In the genomic region with DNA sequence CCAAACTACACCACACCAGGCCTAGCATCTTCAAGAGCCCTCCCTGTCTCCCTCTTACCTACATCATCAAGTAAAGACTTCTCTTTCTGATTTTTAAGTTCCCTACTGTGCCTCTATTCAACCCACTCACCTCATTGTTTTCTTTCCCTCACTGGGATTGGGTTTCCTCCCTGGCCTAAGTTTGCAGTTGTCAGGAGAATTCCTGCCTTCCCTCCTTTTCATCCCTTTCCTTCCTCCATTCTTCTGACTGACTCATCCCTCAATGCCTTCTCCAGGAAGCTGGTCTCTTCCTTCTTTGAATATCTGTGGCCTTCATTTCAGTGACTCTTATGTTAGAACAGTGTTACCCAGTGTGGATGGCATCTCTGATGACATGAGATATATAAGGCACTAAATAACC, we compare ENCODE assay signal across 28 cellular contexts.
DNase-seq lines count a peak whose midpoint lies in the region; ATAC-seq and TF ChIP-seq lines count a peak whose summit lies in the region.
"Had no signal": no experiment of that assay in that cellular context is flagged by ENCODE, and none has a peak within 500 bp of the region (broad histone marks: within the 10 kb centered on the region; RNA-seq: fewer than 3 reads in every experiment).

No MANE protein-coding gene starts in this region.

- ATAC-seq in GM23338 (peak; percentile 78), WTC11 (peak; percentile 80), GM18498 (IDR thresholded peaks at IDR 0.05; ENCODE audit: unreplicated experiment) (no peak)
- ATAC-seq: HepG2, K562, Right ventricle myocardium inferior had no signal

- H3K9me3 Mint-ChIP-seq in GM23338: peaks cover 3% of the 10 kb centered on the region; the same call in 1 of the 3 replicates
- peaks cover 16% of the 10 kb centered on the region for H3K9me3 Mint-ChIP-seq in WTC11

- H3K36me3 ChIP-seq in GM23338 (ENCODE audit: insufficient read depth): no peaks in the 10 kb centered on the region
- no peaks in the 10 kb centered on the region for H3K36me3 ChIP-seq in smooth muscle cell (ENCODE audit: low read depth)
- H3K36me3 ChIP-seq: BE2C, HAP-1, SJSA1 had no signal

- H3K4me1 ChIP-seq in GM23338 (ENCODE audit: insufficient read depth) (no peaks in the 10 kb centered on the region), smooth muscle cell (ENCODE audit: low read depth) (no peaks in the 10 kb centered on the region)
- H3K4me1 ChIP-seq: BE2C, HAP-1, SJSA1 had no signal

- H2AFZ ChIP-seq in GM23338: no peak overlapping the region
- no peak overlapping the region for H2AFZ ChIP-seq in smooth muscle cell (ENCODE audit: low read depth)
- H2AFZ ChIP-seq: PC-9 had no signal

- H3F3A ChIP-seq in GM23338 (replicated peaks; ENCODE audit: low read depth): no peaks in the 10 kb centered on the region
- no peaks in the 10 kb centered on the region for H3F3A ChIP-seq in smooth muscle cell (ENCODE audit: low read depth)

- peaks cover 4% of the 10 kb centered on the region; the same call in 1 of the 2 replicates for H3K9me2 ChIP-seq in GM23338 (ENCODE audit: insufficient read depth)

- H3K27me3 Mint-ChIP-seq in GM23338 (ENCODE audit: insufficient read depth, low read depth, poor library complexity) (peaks cover 2% of the 10 kb centered on the region), WTC11 (ENCODE audit: low read depth) (no peaks in the 10 kb centered on the region; the same call in none of the 2 replicates)

- POLR2A ChIA-PET in WTC11 (lab: Charles Lee): no interaction called here

- no peak overlapping the region for H3K4me3 ChIP-seq in GM23338
- H3K4me3 ChIP-seq in smooth muscle cell: no peak overlapping the region
- H3K4me3 ChIP-seq: HAP-1, K562, PC-9, SJSA1 had no signal

- no peak overlapping the region for H3K9ac ChIP-seq in smooth muscle cell (ENCODE audit: low read depth)

- H3K27ac Mint-ChIP-seq in GM23338 (no peak overlapping the region), WTC11 (no peak overlapping the region)
- H3K27ac Mint-ChIP-seq: CD14-positive monocyte, HFFc6 had no signal

- H3K4me1 Mint-ChIP-seq in GM23338: peaks cover 8% of the 10 kb centered on the region; the same call in 2 of the 3 replicates
- peaks cover 9% of the 10 kb centered on the region for H3K4me1 Mint-ChIP-seq in WTC11
- H3K4me1 Mint-ChIP-seq: CD14-positive monocyte had no signal

- H3K27me3 ChIP-seq in GM23338 (ENCODE audit: insufficient read depth) (no peaks in the 10 kb centered on the region), smooth muscle cell (ENCODE audit: low read depth) (peaks cover 9% of the 10 kb centered on the region)
- H3K27me3 ChIP-seq: BE2C had no signal

- no peaks in the 10 kb centered on the region for H3K36me3 Mint-ChIP-seq in GM23338 (ENCODE audit: low read depth)
- H3K36me3 Mint-ChIP-seq in WTC11: no peaks in the 10 kb centered on the region
- H3K36me3 Mint-ChIP-seq: CD14-positive monocyte had no signal

- H3K4me3 Mint-ChIP-seq in GM23338: no peak overlapping the region
- no peak overlapping the region for H3K4me3 Mint-ChIP-seq in WTC11
- H3K4me3 Mint-ChIP-seq: CD14-positive monocyte, HFFc6 had no signal

- H3K4me2 ChIP-seq in GM23338: no peak overlapping the region
- no peak overlapping the region for H3K4me2 ChIP-seq in smooth muscle cell
- H3K4me2 ChIP-seq: PC-9 had no signal

- TF ChIP-seq CTCF in GM23338 (conservative IDR thresholded peaks at IDR 0.05; ENCODE audit: low read depth in 2 of 2) (no peak), WTC11 (IDR thresholded peaks at IDR 0.05) (no peak), smooth muscle cell (IDR thresholded peaks at IDR 0.05; ENCODE audit: borderline replicate concordance, insufficient read depth, poor library complexity, severe bottlenecking) (no peak)

- H3K79me2 ChIP-seq in GM23338 (replicated peaks; ENCODE audit: insufficient read depth) (no peaks in the 10 kb centered on the region), smooth muscle cell (ENCODE audit: low read depth) (no peaks in the 10 kb centered on the region)

- CTCF ChIA-PET in WTC11 (lab: Charles Lee): interaction anchor here (1.3 to 2.9 kb wide), 3 partner anchors 178 to 186 kb away, joined by 4 to 9 read pairs (median 7); no protein-coding TSS in a partner anchor

- H3K9me3 ChIP-seq in smooth muscle cell (replicated peaks; ENCODE audit: low read depth): no peaks in the 10 kb centered on the region
- H3K9me3 ChIP-seq: BE2C, HAP-1, SJSA1 had no signal

- no peak overlapping the region for H3K27ac ChIP-seq in GM23338 (ENCODE audit: low read depth)
- H3K27ac ChIP-seq in smooth muscle cell (ENCODE audit: low read depth): no peak overlapping the region
- H3K27ac ChIP-seq: HL-60, PC-9, SJSA1 had no signal

- H4K20me1 ChIP-seq in GM23338 (replicated peaks; ENCODE audit: insufficient read depth): no peaks in the 10 kb centered on the region
- H4K20me1 ChIP-seq in smooth muscle cell (ENCODE audit: low read depth): no peaks in the 10 kb centered on the region

- DNase-seq in GM23338 (ENCODE audit: low spot score) (peak; percentile 21), WTC11 (ENCODE audit: low spot score) (no peak), iPS DF 4.7 (ENCODE audit: extremely low read depth, low spot score) (peak; percentile 33), kidney tubule cell (ENCODE audit: low spot score) (peak; percentile 56), smooth muscle cell (lab: John Stamatoyannopoulos, UW; ENCODE audit: unreplicated experiment) (no peak), SHP77 (lab: John Stamatoyannopoulos, UW) (no peak)
- DNase-seq: 8988T; ACHN; BE2C; HFFc6; Kasumi-1; NCI-H1092 treated with DMSO at 0.1 percent for 48 hours; NCI-H1436 treated with DMSO at 0.1 percent for 48 hours; NCI-H1930; NCI-H2107; NCI-H446 treated with DMSO at 0.1 percent for 48 hours; NCI-H526; NCI-H82; NK-92 treated with Interleukin-12 subunit alpha and Interleukin-12 subunit beta, amount 100 ng/mL, for 24 hours; PC-9 had no signal

TF ChIP-seq in WTC11, 78 proteins besides CTCF, POLR2A, EP300 and RAD21 (continues in another document):
- TF ChIP-seq JUN (CRISPR knock-in tag; IDR thresholded peaks at IDR 0.05) (no peak), RORB (CRISPR knock-in tag; IDR thresholded peaks at IDR 0.05) (no peak), GRHL2 (CRISPR knock-in tag; IDR thresholded peaks at IDR 0.05; ENCODE audit: insufficient replicate concordance, severe bottlenecking) (no peak), MXD4 (CRISPR knock-in tag; IDR thresholded peaks at IDR 0.05; ENCODE audit: borderline replicate concordance) (no peak), IRF2 (CRISPR knock-in tag; IDR thresholded peaks at IDR 0.05; ENCODE audit: borderline replicate concordance, low read depth) (no peak), SMAD4 (CRISPR knock-in tag; IDR thresholded peaks at IDR 0.05) (no peak)
- TF ChIP-seq, protein P1, sequence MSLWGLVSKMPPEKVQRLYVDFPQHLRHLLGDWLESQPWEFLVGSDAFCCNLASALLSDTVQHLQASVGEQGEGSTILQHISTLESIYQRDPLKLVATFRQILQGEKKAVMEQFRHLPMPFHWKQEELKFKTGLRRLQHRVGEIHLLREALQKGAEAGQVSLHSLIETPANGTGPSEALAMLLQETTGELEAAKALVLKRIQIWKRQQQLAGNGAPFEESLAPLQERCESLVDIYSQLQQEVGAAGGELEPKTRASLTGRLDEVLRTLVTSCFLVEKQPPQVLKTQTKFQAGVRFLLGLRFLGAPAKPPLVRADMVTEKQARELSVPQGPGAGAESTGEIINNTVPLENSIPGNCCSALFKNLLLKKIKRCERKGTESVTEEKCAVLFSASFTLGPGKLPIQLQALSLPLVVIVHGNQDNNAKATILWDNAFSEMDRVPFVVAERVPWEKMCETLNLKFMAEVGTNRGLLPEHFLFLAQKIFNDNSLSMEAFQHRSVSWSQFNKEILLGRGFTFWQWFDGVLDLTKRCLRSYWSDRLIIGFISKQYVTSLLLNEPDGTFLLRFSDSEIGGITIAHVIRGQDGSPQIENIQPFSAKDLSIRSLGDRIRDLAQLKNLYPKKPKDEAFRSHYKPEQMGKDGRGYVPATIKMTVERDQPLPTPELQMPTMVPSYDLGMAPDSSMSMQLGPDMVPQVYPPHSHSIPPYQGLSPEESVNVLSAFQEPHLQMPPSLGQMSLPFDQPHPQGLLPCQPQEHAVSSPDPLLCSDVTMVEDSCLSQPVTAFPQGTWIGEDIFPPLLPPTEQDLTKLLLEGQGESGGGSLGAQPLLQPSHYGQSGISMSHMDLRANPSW (CRISPR knock-in tag; conservative IDR thresholded peaks at IDR 0.05; ENCODE audit: low read depth): no peak
- TF ChIP-seq, protein P2, sequence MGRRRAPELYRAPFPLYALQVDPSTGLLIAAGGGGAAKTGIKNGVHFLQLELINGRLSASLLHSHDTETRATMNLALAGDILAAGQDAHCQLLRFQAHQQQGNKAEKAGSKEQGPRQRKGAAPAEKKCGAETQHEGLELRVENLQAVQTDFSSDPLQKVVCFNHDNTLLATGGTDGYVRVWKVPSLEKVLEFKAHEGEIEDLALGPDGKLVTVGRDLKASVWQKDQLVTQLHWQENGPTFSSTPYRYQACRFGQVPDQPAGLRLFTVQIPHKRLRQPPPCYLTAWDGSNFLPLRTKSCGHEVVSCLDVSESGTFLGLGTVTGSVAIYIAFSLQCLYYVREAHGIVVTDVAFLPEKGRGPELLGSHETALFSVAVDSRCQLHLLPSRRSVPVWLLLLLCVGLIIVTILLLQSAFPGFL (CRISPR knock-in tag; IDR thresholded peaks at IDR 0.05; ENCODE audit: borderline replicate concordance): no peak
- TF ChIP-seq, protein P3, sequence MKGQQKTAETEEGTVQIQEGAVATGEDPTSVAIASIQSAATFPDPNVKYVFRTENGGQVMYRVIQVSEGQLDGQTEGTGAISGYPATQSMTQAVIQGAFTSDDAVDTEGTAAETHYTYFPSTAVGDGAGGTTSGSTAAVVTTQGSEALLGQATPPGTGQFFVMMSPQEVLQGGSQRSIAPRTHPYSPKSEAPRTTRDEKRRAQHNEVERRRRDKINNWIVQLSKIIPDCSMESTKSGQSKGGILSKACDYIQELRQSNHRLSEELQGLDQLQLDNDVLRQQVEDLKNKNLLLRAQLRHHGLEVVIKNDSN (CRISPR knock-in tag; IDR thresholded peaks at IDR 0.05): no peak
- TF ChIP-seq, protein P4, sequence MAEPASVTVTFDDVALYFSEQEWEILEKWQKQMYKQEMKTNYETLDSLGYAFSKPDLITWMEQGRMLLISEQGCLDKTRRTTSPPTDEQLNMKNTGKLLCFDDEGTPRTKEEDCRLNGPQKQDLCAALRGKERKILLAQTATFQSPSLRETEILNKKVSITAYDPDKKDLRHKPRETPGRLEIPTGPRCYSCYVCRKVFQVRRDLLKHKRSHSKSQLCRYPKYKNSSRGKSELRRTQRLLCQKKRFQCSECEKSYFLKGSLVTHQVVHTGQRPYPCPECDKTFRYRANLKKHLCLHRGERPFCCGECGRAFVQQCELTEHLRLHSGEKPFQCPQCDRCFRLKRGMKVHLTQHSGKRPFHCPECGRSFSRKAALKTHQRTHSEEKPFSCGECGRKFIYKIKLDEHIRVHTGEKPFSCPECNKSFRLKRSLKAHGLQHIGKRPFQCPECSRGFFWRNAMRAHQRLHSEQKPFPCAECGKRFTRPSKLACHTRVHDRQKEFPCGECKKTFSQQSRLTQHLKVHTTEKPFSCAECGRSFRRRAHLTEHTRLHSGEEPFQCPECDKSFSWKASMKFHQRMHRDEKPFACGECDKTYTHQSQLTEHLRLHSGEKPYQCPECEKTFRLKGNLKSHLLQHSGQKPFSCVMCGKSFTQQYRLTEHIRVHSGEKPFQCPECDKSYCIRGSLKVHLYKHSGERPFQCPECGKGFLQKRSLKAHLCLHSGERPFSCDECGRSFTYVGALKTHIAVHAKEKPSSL (CRISPR knock-in tag; conservative IDR thresholded peaks at IDR 0.05): no peak

Comparison
In these comparisons a context has a peak if more than half of its experiments do, and no peak if none do; other contexts are left out.
1. DNase-seq: peak in GM23338 (single experiment), iPS DF 4.7 (single experiment) and kidney tubule cell (single experiment); none in WTC11 (single experiment), smooth muscle cell (single experiment) and SHP77 (0 of 2).